ENCODE assay signal across 12 cellular contexts in the genomic region with DNA sequence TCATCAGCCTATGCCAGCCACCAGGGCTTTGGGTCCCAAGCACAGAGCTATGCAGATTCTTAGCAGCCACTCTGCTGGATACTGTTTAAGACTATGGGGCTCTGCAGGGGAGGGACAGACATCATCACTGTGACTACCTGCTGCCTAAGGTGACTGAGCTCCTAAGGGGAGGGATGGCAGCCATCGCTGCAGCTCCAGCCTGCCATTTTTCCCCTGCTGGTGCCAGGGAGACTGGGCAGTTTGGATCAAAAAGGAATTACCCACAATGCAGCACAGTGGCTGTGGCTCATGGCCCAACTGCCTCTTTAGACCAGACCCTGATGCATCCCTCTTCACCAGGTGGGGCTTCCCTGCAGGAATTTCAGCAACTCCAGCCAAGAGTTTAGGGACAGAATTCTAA.
"Had no signal": no experiment of that assay in that cellular context is flagged by ENCODE, and none has a peak within 500 bp of the region (broad histone marks: within the 10 kb centered on the region; RNA-seq: fewer than 3 reads in every experiment).

No MANE protein-coding gene starts in this region.

- H3K4me1 ChIP-seq: gastrocnemius medialis, heart right ventricle, sigmoid colon had no signal

- H3K4me1 Mint-ChIP-seq: naive thymus-derived CD8-positive, alpha-beta T cell had no signal

- H3K36me3 ChIP-seq: gastrocnemius medialis, heart right ventricle, sigmoid colon had no signal

- H3K27ac ChIP-seq: coronary artery, gastrocnemius medialis, heart right ventricle, sigmoid colon, skin epidermis had no signal

- ATAC-seq: esophagus mucosa; gastrocnemius medialis; heart right ventricle; mucosa of descending colon; naive thymus-derived CD8-positive, alpha-beta T cell had no signal

- DNase-seq: effector CD4-positive, alpha-beta T cell; gastrocnemius medialis; heart right ventricle; hypothalamus; kidney glomerular epithelial cell; mucosa of descending colon; naive thymus-derived CD8-positive, alpha-beta T cell; sigmoid colon; stimulated activated naive CD4-positive, alpha-beta T cell treated with Interleukin-2 at 50 U/mL for 16 hours had no signal

- H3K9me3 ChIP-seq: gastrocnemius medialis, mucosa of descending colon, sigmoid colon had no signal

- H3K27me3 ChIP-seq: gastrocnemius medialis, heart right ventricle, sigmoid colon had no signal

- H3K4me3 ChIP-seq: coronary artery, gastrocnemius medialis, heart right ventricle, mucosa of descending colon, sigmoid colon, skin epidermis had no signal

- H3K36me3 Mint-ChIP-seq: naive thymus-derived CD8-positive, alpha-beta T cell had no signal

- H3K27ac Mint-ChIP-seq: naive thymus-derived CD8-positive, alpha-beta T cell had no signal

- H3K4me3 Mint-ChIP-seq: naive thymus-derived CD8-positive, alpha-beta T cell had no signal
